ENCODE assay signal across 26 cellular contexts in genomic region chr13:38636756-38637155, GRCh38. TPM values are rescaled to one million over a fixed set of nuclear protein-coding genes. Genes with fewer than 3 reads are reported as not detected.
DNase-seq lines count a peak whose midpoint lies in the region; ATAC-seq and TF ChIP-seq lines count a peak whose summit lies in the region.
"Had no signal": no experiment of that assay in that cellular context is flagged by ENCODE, and none has a peak within 500 bp of the region (broad histone marks: within the 10 kb centered on the region; RNA-seq: fewer than 3 reads in every experiment).

No MANE protein-coding gene starts in this region.

- TF ChIP-seq CTCF in body of pancreas (IDR thresholded peaks at IDR 0.05): no peak
- TF ChIP-seq CTCF in lung (IDR thresholded peaks at IDR 0.05; ENCODE audit: control extremely low read depth, extremely low read depth): no peak
- TF ChIP-seq CTCF in MM.1S (IDR thresholded peaks at IDR 0.05; ENCODE audit: low read length): no peak

- H3K27ac ChIP-seq in body of pancreas (peak overlapping the region in 3 of 4 donors; percentile 50 to 78 (median 62)), lung (ENCODE audit: low read depth in 1 of 2, low read length in 1 of 2) (no peak overlapping the region), MM.1S (ENCODE audit: low read length) (no peak overlapping the region)
- H3K27ac ChIP-seq: BLaER1 treated with 17β-estradiol and CSF1 and Interleukin-3, amounts not matched to agents 10 nM and 100 nM; prostate gland; thoracic aorta had no signal

- peak; percentile 97 for ATAC-seq in body of pancreas
- ATAC-seq in lung (ENCODE audit: insufficient read depth, low FRiP score): no peak
- ATAC-seq in HG02571 (IDR thresholded peaks at IDR 0.05; ENCODE audit: unreplicated experiment): no peak
- ATAC-seq: naive thymus-derived CD8-positive, alpha-beta T cell; Panc1 had no signal

- no peaks in the 10 kb centered on the region for H3F3A ChIP-seq in MM.1S (ENCODE audit: insufficient read depth, low read length)

- 11% methylated on average over 2 of the region's 2 CpGs for WGBS in body of pancreas, 2 donors
- 52 to 53% methylated on average over 2 of the region's 2 CpGs for WGBS in lung, 2 donors

- no peaks in the 10 kb centered on the region for H3K36me3 ChIP-seq in body of pancreas (replicated peaks in 1 of 2; ENCODE audit: insufficient read depth in 1 of 2, low read depth in 2 of 2)
- no peaks in the 10 kb centered on the region for H3K36me3 ChIP-seq in lung (ENCODE audit: control insufficient read depth in 2 of 2, insufficient read depth in 2 of 2, low read length in 2 of 2)
- H3K36me3 ChIP-seq in MM.1S (replicated peaks; ENCODE audit: insufficient read depth, low read length): no peaks in the 10 kb centered on the region
- H3K36me3 ChIP-seq: BLaER1 treated with 17β-estradiol and CSF1 and Interleukin-3, amounts not matched to agents 10 nM and 100 nM; prostate gland; thoracic aorta had no signal

- H3K4me1 ChIP-seq in body of pancreas: peaks cover 45% of the 10 kb centered on the region
- no peaks in the 10 kb centered on the region for H3K4me1 ChIP-seq in lung (ENCODE audit: control insufficient read depth in 2 of 2, insufficient read depth in 2 of 2, low read length in 2 of 2)
- no peaks in the 10 kb centered on the region for H3K4me1 ChIP-seq in MM.1S (ENCODE audit: low read length)
- H3K4me1 ChIP-seq: BLaER1 treated with 17β-estradiol and CSF1 and Interleukin-3, amounts not matched to agents 10 nM and 100 nM; prostate gland had no signal

- intact Hi-C loops in body of pancreas (cut with DNase I): no loop called here

- H3K9me3 ChIP-seq in body of pancreas (no peaks in the 10 kb centered on the region), lung (ENCODE audit: control insufficient read depth in 2 of 2, insufficient read depth in 1 of 2, low read length in 1 of 2) (no peaks in the 10 kb centered on the region), MM.1S (replicated peaks; ENCODE audit: insufficient read depth, low read length) (no peaks in the 10 kb centered on the region)
- H3K9me3 ChIP-seq: BLaER1 treated with 17β-estradiol and CSF1 and Interleukin-3, amounts not matched to agents 10 nM and 100 nM; prostate gland; SK-N-SH; thoracic aorta had no signal

- H3K9me2 ChIP-seq in MM.1S (replicated peaks; ENCODE audit: insufficient read depth, low read length): no peaks in the 10 kb centered on the region
- H3K9me2 ChIP-seq: SK-N-SH had no signal

- peak in 1 of 3 donors; percentile 19 for TF ChIP-seq POLR2A in body of pancreas (IDR thresholded peaks at IDR 0.05)

- no peaks in the 10 kb centered on the region for H4K20me1 ChIP-seq in MM.1S (ENCODE audit: insufficient read depth, low read length)
- H4K20me1 ChIP-seq: BLaER1 treated with 17β-estradiol and CSF1 and Interleukin-3, amounts not matched to agents 10 nM and 100 nM had no signal

- H3K9ac ChIP-seq in MM.1S (ENCODE audit: low read length): no peak overlapping the region
- H3K9ac ChIP-seq: BLaER1 treated with 17β-estradiol and CSF1 and Interleukin-3, amounts not matched to agents 10 nM and 100 nM; SK-N-SH had no signal

- H3K4me2 ChIP-seq in MM.1S (ENCODE audit: low read depth, low read length): no peak overlapping the region
- H3K4me2 ChIP-seq: BLaER1 treated with 17β-estradiol and CSF1 and Interleukin-3, amounts not matched to agents 10 nM and 100 nM; SK-N-SH had no signal

- H3K27me3 ChIP-seq in body of pancreas (no peaks in the 10 kb centered on the region), lung (ENCODE audit: control insufficient read depth, insufficient read depth) (no peaks in the 10 kb centered on the region), MM.1S (replicated peaks; ENCODE audit: insufficient read depth, low read length) (no peaks in the 10 kb centered on the region)
- H3K27me3 ChIP-seq: BLaER1 treated with 17β-estradiol and CSF1 and Interleukin-3, amounts not matched to agents 10 nM and 100 nM had no signal

- no peak overlapping the region for H2AFZ ChIP-seq in MM.1S (ENCODE audit: low read length)

- H3K4me3 ChIP-seq in body of pancreas (no peak overlapping the region), lung (no peak overlapping the region), MM.1S (ENCODE audit: low read length) (no peak overlapping the region)
- H3K4me3 ChIP-seq: BLaER1 treated with 17β-estradiol and CSF1 and Interleukin-3, amounts not matched to agents 10 nM and 100 nM; prostate gland; thoracic aorta had no signal

- DNase-seq in COLO668 (lab: John Stamatoyannopoulos, UW; ENCODE audit: unreplicated experiment) (peak; percentile 88), NCI-H146 (lab: John Stamatoyannopoulos, UW) (peak; percentile 65), body of pancreas (peak; percentile 61 to 88 (median 72)), lung (ENCODE audit: low spot score) (peak; percentile 33), NCI-H1048 (lab: John Stamatoyannopoulos, UW) (no peak), MM.1S (no peak), RPMI8226 (no peak)
- DNase-seq: activated CD4-positive, alpha-beta T cell treated with anti-CD3 and anti-CD28 coated beads, Interleukin-2, amount 10 ng/mL, durations not matched to agents 7 days and 5 days; activated naive CD4-positive, alpha-beta T cell treated with anti-CD3 and anti-CD28 coated beads for 36 hours; activated T-cell treated with anti-CD3 and anti-CD28 coated beads for 4 hours; cortex of kidney; DMS79 treated with DMSO at 0.1 percent for 48 hours; foreskin melanocyte; H9; Karpas-422; naive thymus-derived CD8-positive, alpha-beta T cell; NCI-H1694 treated with DMSO at 0.1 percent for 48 hours; NCI-H524 treated with DMSO at 0.1 percent for 48 hours; SK-N-SH had no signal

- H3K79me2 ChIP-seq in MM.1S (ENCODE audit: low read length): no peaks in the 10 kb centered on the region

RNA-seq across cellular contexts. Expression of gene FREM2, which starts 50.1 kb away (rescaled TPM):
- 10 to 100 TPM; 12.5 to 17.9 TPM for total RNA-seq in body of pancreas
- total RNA-seq in lung: 10 to 100 TPM; 15.7 to 58.3 TPM
- polyA plus RNA-seq in lung: 1 to 10 TPM; 1.6 to 3.1 TPM
- total RNA-seq: A172; activated CD4-positive, alpha-beta T cell treated with anti-CD3 and anti-CD28 coated beads, Interleukin-2, amount 10 ng/mL, durations not matched to agents 7 days and 5 days; activated naive CD4-positive, alpha-beta T cell treated with anti-CD3 and anti-CD28 coated beads for 36 hours; endothelial cell of umbilical vein; naive thymus-derived CD8-positive, alpha-beta T cell had no signal
- polyA plus RNA-seq: naive thymus-derived CD8-positive, alpha-beta T cell; SK-N-SH had no signal

Comparison
In these comparisons a context has a peak if more than half of its experiments do, and no peak if none do; other contexts are left out.
1. DNase-seq: peak in COLO668 (single experiment), NCI-H146 (single experiment), body of pancreas (4 of 4) and lung (single experiment); none in NCI-H1048 (single experiment), MM.1S (single experiment) and RPMI8226 (single experiment).
2. H3K27ac ChIP-seq: peak in body of pancreas (3 of 4); none in lung (0 of 2) and MM.1S (single experiment).